Comparison of ENCODE assay signal across 18 cellular contexts in the genomic region with DNA sequence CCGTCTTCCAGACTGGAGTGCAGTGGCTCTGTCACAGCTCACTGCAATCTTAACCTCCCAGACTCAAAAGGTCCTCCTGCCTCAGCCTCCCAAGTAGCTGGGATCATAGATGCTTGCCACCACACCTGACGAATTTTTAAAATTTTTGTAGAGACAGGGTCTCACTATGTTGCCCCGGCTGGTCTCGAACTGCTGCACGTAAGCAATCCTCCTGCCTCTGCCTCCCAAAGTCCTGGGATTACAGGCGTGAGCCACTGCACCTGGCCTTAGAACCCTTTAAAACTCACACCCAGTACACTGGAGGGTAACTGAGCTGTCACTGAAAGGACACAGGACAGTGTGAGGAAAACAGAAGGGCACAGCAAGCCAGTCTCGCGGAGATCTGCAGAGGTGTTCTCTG.
"Had no signal": no experiment of that assay in that cellular context is flagged by ENCODE, and none has a peak within 500 bp of the region (broad histone marks: within the 10 kb centered on the region; RNA-seq: fewer than 3 reads in every experiment).

No MANE protein-coding gene starts in this region.

- H3K27ac Mint-ChIP-seq: activated naive CD8-positive, alpha-beta T cell treated with anti-CD3 and anti-CD28 coated beads for 36 hours; T-helper 2 cell treated with Interferon-gamma antibody and Interleukin-4, amounts not matched to agents 5 μg/mL and 100 μg/mL, for 36 hours had no signal

- H3K4me2 ChIP-seq: neural progenitor cell, SK-N-SH had no signal

- H3K27me3 Mint-ChIP-seq: activated naive CD8-positive, alpha-beta T cell treated with anti-CD3 and anti-CD28 coated beads for 36 hours; stimulated activated naive CD8-positive, alpha-beta T cell treated with anti-CD3 and anti-CD28 coated beads, Interleukin-15, amount 100 ng/mL, for 72 hours had no signal

- H3K9me3 Mint-ChIP-seq: activated naive CD8-positive, alpha-beta T cell treated with anti-CD3 and anti-CD28 coated beads for 36 hours; neural progenitor cell; stimulated activated naive CD8-positive, alpha-beta T cell treated with anti-CD3 and anti-CD28 coated beads, Interleukin-15, amount 100 ng/mL, for 72 hours; T-helper 2 cell treated with Interferon-gamma antibody and Interleukin-4, amounts not matched to agents 5 μg/mL and 100 μg/mL, for 36 hours had no signal

- H3K4me3 Mint-ChIP-seq: activated naive CD8-positive, alpha-beta T cell treated with anti-CD3 and anti-CD28 coated beads for 36 hours; neural progenitor cell; stimulated activated naive CD8-positive, alpha-beta T cell treated with anti-CD3 and anti-CD28 coated beads, Interleukin-15, amount 100 ng/mL, for 72 hours; T-helper 2 cell treated with Interferon-gamma antibody and Interleukin-4, amounts not matched to agents 5 μg/mL and 100 μg/mL, for 36 hours had no signal

- H3K27me3 ChIP-seq: neural progenitor cell, ovary, tibial artery had no signal

- H3K4me3 ChIP-seq: lower lobe of right lung, mucosa of descending colon, neural progenitor cell, ovary, psoas muscle, tibial artery had no signal

- H3K9me3 ChIP-seq: lower lobe of right lung, mucosa of descending colon, ovary, psoas muscle, SK-N-SH, tibial artery had no signal

- H3K4me1 Mint-ChIP-seq: stimulated activated naive CD8-positive, alpha-beta T cell treated with anti-CD3 and anti-CD28 coated beads, Interleukin-15, amount 100 ng/mL, for 72 hours had no signal

- H3K36me3 ChIP-seq: lower lobe of right lung, neural progenitor cell, ovary, tibial artery had no signal

- ATAC-seq: left lobe of liver; lower lobe of right lung; mucosa of descending colon; psoas muscle; right cardiac atrium; stimulated activated naive CD8-positive, alpha-beta T cell treated with anti-CD3 and anti-CD28 coated beads, Interleukin-15, amount 100 ng/mL, for 72 hours had no signal

- DNase-seq: activated gamma-delta T cell treated with Interleukin-2 at 50 U/mL for 16 hours; activated naive CD8-positive, alpha-beta T cell treated with anti-CD3 and anti-CD28 coated beads for 36 hours; amniotic stem cell; erythroblast; foreskin fibroblast; lower lobe of right lung; mesendoderm; mucosa of descending colon; psoas muscle; right cardiac atrium; SK-N-SH; stimulated activated CD4-positive, alpha-beta T cell treated with anti-CD3 and anti-CD28 coated beads, Interleukin-1b, Interleukin-23, amount 100 ng/mL, for 48 hours; stimulated activated naive CD8-positive, alpha-beta T cell treated with anti-CD3 and anti-CD28 coated beads, Interleukin-15, amount 100 ng/mL, for 72 hours; tibial artery had no signal

- H3K27ac ChIP-seq: lower lobe of right lung, neural progenitor cell, ovary, psoas muscle, tibial artery had no signal

- H3K4me1 ChIP-seq: lower lobe of right lung, neural progenitor cell, psoas muscle, tibial artery had no signal

- H2AFZ ChIP-seq: neural progenitor cell had no signal
